In the genomic region with DNA sequence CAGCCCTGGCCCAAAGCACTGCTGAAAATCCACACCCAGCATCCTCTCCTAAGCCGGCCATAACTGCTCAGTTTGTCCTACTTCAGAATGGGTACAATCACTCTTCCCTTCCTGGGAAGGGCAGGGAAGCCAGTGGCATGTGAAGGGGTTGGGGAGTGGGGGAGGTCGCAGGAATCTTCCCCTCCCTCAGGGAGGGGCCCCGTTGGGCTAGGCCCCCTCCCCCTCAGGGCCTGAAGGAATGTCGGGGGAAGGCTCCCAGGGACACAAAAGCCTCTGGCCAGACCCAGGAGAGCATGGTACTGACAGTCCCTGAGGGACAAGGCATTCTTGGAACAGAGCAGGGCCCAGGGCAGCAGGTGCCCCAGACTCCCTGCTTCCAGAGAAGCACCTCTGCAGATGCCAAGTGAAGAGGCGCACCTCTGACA, we compare ENCODE assay signal across 9 cellular contexts. TPM values are rescaled to one million over a fixed set of nuclear protein-coding genes. Genes with fewer than 3 reads are reported as not detected.
DNase-seq lines count a peak whose midpoint lies in the region; ATAC-seq and TF ChIP-seq lines count a peak whose summit lies in the region.
"Had no signal": no experiment of that assay in that cellular context is flagged by ENCODE, and none has a peak within 500 bp of the region (broad histone marks: within the 10 kb centered on the region; RNA-seq: fewer than 3 reads in every experiment).

No MANE protein-coding gene starts in this region.

- H3K4me3 Mint-ChIP-seq in activated CD4-positive, alpha-beta memory T cell treated with anti-CD3 and anti-CD28 coated beads, Interleukin-2, amount 10 ng/mL, durations not matched to agents 7 days and 5 days: peak overlapping the region; percentile 95

- no peak for DNase-seq in activated CD4-positive, alpha-beta memory T cell treated with anti-CD3 and anti-CD28 coated beads, Interleukin-2, amount 10 ng/mL, durations not matched to agents 7 days and 5 days
- DNase-seq in spleen (no peak), testis (no peak)

- intact Hi-C loops in spleen (cut with DNase I; ENCODE audit: low total_unique reads): no loop called here
- intact Hi-C loops in testis (cut with DNase I; ENCODE audit: low total_unique reads): no loop called here

- H3K27ac ChIP-seq in HEK293 (ENCODE audit: extremely low read depth, low read depth, low read length) (no peak overlapping the region), spleen (peak overlapping the region; percentile 92 to 99 (median 98)), testis (peak overlapping the region in 1 of 2 donors; percentile 88)

- 14 to 33% (median 25%) methylated on average over 4 to 5 of the region's 5 CpGs for WGBS in spleen, 5 donors
- 34% methylated on average over 5 of the region's 5 CpGs; no CpG with 5 or more reads in 1 of the 2 donors for WGBS in testis, 2 donors

- H3K9me3 ChIP-seq in HEK293 (ENCODE audit: control insufficient read depth, insufficient read depth, low read depth, low read length) (no peaks in the 10 kb centered on the region), spleen (no peaks in the 10 kb centered on the region), testis (no peaks in the 10 kb centered on the region)

- POLR2A ChIA-PET in HEK293 (lab: Yijun Ruan, JAX): interaction anchor here (0.6 to 2.7 kb wide), 4 partner anchors 8 to 341 kb away, joined by 3 to 34 read pairs (median 12); a partner anchor contains a TSS
- POLR2A ChIA-PET in activated CD4-positive, alpha-beta memory T cell treated with anti-CD3 and anti-CD28 coated beads, Interleukin-2, amount 10 ng/mL, durations not matched to agents 7 days and 5 days (lab: Charles Lee): interaction anchor here (1.0 to 3.3 kb wide), 5 partner anchors 8 to 23 kb away, joined by 4 to 73 read pairs (median 9); a partner anchor contains a TSS

- peaks cover 8% of the 10 kb centered on the region; the same call in 1 of the 2 replicates for H3K4me1 ChIP-seq in HEK293 (ENCODE audit: control insufficient read depth, insufficient read depth, low read length)
- peaks cover 16 to 85% (median 39%) of the 10 kb centered on the region in 6 donors for H3K4me1 ChIP-seq in spleen
- peaks cover 18% of the 10 kb centered on the region for H3K4me1 ChIP-seq in testis

- no peak for ATAC-seq in GM21381 (IDR thresholded peaks at IDR 0.05; ENCODE audit: unreplicated experiment)
- no peak for ATAC-seq in GM19467 (IDR thresholded peaks at IDR 0.05; ENCODE audit: unreplicated experiment)
- ATAC-seq in GM21447 (IDR thresholded peaks at IDR 0.05; ENCODE audit: unreplicated experiment): no peak

- peaks cover 12 to 43% of the 10 kb centered on the region in 2 experiments for H3K36me3 ChIP-seq in HEK293 (ENCODE audit: control insufficient read depth in 2 of 2, insufficient read depth in 1 of 2, low read length in 2 of 2)
- H3K36me3 ChIP-seq in spleen: peaks cover 6 to 41% (median 35%) of the 10 kb centered on the region in 6 donors
- no peaks in the 10 kb centered on the region for H3K36me3 ChIP-seq in testis (ENCODE audit: low read depth, missing control alignments)

- H3K27ac Mint-ChIP-seq in activated CD4-positive, alpha-beta memory T cell treated with anti-CD3 and anti-CD28 coated beads, Interleukin-2, amount 10 ng/mL, durations not matched to agents 7 days and 5 days: peak overlapping the region; percentile 83

- no peaks in the 10 kb centered on the region for H3K27me3 Mint-ChIP-seq in activated CD4-positive, alpha-beta memory T cell treated with anti-CD3 and anti-CD28 coated beads, Interleukin-2, amount 10 ng/mL, durations not matched to agents 7 days and 5 days

- no peaks in the 10 kb centered on the region for H3K9me3 Mint-ChIP-seq in activated CD4-positive, alpha-beta memory T cell treated with anti-CD3 and anti-CD28 coated beads, Interleukin-2, amount 10 ng/mL, durations not matched to agents 7 days and 5 days

- TF ChIP-seq CTCF in HEK293 (tag by site-specific recombination; IDR thresholded peaks at IDR 0.05) (no peak), spleen (IDR thresholded peaks at IDR 0.05 in 8 of 11, conservative IDR thresholded peaks at IDR 0.05 in 3 of 11) (no peak), testis (IDR thresholded peaks at IDR 0.05) (no peak)

- peaks cover 64% of the 10 kb centered on the region for H3K4me1 Mint-ChIP-seq in activated CD4-positive, alpha-beta memory T cell treated with anti-CD3 and anti-CD28 coated beads, Interleukin-2, amount 10 ng/mL, durations not matched to agents 7 days and 5 days

- H3K4me3 ChIP-seq in HEK293 (ENCODE audit: low read depth, low read length) (peak overlapping the region; percentile 51), iPS-11a (ENCODE audit: low read depth, low read length) (peak overlapping the region; percentile 72), spleen (peak overlapping the region; percentile 69 to 96 (median 80)), testis (peak overlapping the region in 1 of 2 donors; percentile 83)

- CTCF ChIA-PET in HEK293 (lab: Yijun Ruan, JAX): no interaction called here
- CTCF ChIA-PET in activated CD4-positive, alpha-beta memory T cell treated with anti-CD3 and anti-CD28 coated beads, Interleukin-2, amount 10 ng/mL, durations not matched to agents 7 days and 5 days (lab: Charles Lee): interaction anchor here (3.5 kb wide), 1 partner anchor 8 kb away, joined by 22 read pairs; a partner anchor contains a TSS

- H3K27me3 ChIP-seq in spleen (replicated peaks in 1 of 7): no peaks in the 10 kb centered on the region
- H3K27me3 ChIP-seq in testis: no peaks in the 10 kb centered on the region

- no peak for TF ChIP-seq POLR2A in spleen (IDR thresholded peaks at IDR 0.05)
- TF ChIP-seq POLR2A in testis (IDR thresholded peaks at IDR 0.05): no peak

- H3K36me3 Mint-ChIP-seq in activated CD4-positive, alpha-beta memory T cell treated with anti-CD3 and anti-CD28 coated beads, Interleukin-2, amount 10 ng/mL, durations not matched to agents 7 days and 5 days (ENCODE audit: low read depth): peaks cover 46% of the 10 kb centered on the region

TF ChIP-seq in HEK293, 187 proteins besides CTCF, POLR2A, EP300 and RAD21 (continues in another document):
- TF ChIP-seq ZNF596 (tag by site-specific recombination; IDR thresholded peaks at IDR 0.05) (no peak), ZNF785 (tag by site-specific recombination; IDR thresholded peaks at IDR 0.05) (no peak)
- TF ChIP-seq, protein P1, sequence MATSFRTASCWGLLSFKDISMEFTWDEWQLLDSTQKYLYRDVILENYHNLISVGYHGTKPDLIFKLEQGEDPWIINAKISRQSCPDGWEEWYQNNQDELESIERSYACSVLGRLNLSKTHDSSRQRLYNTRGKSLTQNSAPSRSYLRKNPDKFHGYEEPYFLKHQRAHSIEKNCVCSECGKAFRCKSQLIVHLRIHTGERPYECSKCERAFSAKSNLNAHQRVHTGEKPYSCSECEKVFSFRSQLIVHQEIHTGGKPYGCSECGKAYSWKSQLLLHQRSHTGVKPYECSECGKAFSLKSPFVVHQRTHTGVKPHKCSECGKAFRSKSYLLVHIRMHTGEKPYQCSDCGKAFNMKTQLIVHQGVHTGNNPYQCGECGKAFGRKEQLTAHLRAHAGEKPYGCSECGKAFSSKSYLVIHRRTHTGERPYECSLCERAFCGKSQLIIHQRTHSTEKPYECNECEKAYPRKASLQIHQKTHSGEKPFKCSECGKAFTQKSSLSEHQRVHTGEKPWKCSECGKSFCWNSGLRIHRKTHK (tag by site-specific recombination; IDR thresholded peaks at IDR 0.05): no peak
- TF ChIP-seq, protein P2, sequence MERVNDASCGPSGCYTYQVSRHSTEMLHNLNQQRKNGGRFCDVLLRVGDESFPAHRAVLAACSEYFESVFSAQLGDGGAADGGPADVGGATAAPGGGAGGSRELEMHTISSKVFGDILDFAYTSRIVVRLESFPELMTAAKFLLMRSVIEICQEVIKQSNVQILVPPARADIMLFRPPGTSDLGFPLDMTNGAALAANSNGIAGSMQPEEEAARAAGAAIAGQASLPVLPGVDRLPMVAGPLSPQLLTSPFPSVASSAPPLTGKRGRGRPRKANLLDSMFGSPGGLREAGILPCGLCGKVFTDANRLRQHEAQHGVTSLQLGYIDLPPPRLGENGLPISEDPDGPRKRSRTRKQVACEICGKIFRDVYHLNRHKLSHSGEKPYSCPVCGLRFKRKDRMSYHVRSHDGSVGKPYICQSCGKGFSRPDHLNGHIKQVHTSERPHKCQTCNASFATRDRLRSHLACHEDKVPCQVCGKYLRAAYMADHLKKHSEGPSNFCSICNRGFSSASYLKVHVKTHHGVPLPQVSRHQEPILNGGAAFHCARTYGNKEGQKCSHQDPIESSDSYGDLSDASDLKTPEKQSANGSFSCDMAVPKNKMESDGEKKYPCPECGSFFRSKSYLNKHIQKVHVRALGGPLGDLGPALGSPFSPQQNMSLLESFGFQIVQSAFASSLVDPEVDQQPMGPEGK (tag by site-specific recombination; IDR thresholded peaks at IDR 0.05): peak; percentile 15; the same call in 1 of the 2 replicates

RNA-seq across cellular contexts. Expression of a gene that starts 1.2 kb away (rescaled TPM):
- total RNA-seq in activated CD4-positive, alpha-beta memory T cell treated with anti-CD3 and anti-CD28 coated beads, Interleukin-2, amount 10 ng/mL, durations not matched to agents 7 days and 5 days: 10 to 100 TPM; 71.8 to 74.1 TPM
- total RNA-seq in spleen (10 to 100 TPM; 42.9 to 78.7 (median 54.1) TPM), testis (10 to 100 TPM; 30.6 to 40.1 TPM)
- polyA plus RNA-seq in spleen (10 to 100 TPM; 38.7 to 55.5 (median 43.2) TPM), testis (ENCODE audit: insufficient read depth, low read depth, low replicate concordance) (51.5 TPM)

RNA-seq across cellular contexts. Expression of a gene that starts 7.8 kb away (rescaled TPM):
- 100 to 1,000 TPM; 130 to 141 TPM for total RNA-seq in activated CD4-positive, alpha-beta memory T cell treated with anti-CD3 and anti-CD28 coated beads, Interleukin-2, amount 10 ng/mL, durations not matched to agents 7 days and 5 days
- total RNA-seq in spleen (10 to 100 TPM in 4 of 7 donors, 1 to 10 TPM in 3; 3.8 to 18.4 (median 12.5) TPM), testis (10 to 100 TPM; 44.7 to 48.6 TPM)
- polyA plus RNA-seq in spleen (10 to 100 TPM in 1 of 3 donors, 1 to 10 TPM in 2; 2.1 to 25.9 (median 7.0) TPM), testis (ENCODE audit: insufficient read depth, low read depth, low replicate concordance) (135 TPM)

RNA-seq across cellular contexts. Expression of a gene that starts 23.0 kb away (rescaled TPM):
- 10 to 100 TPM; 35.6 to 36.9 TPM for total RNA-seq in activated CD4-positive, alpha-beta memory T cell treated with anti-CD3 and anti-CD28 coated beads, Interleukin-2, amount 10 ng/mL, durations not matched to agents 7 days and 5 days
- 10 to 100 TPM; 24.8 to 38.3 (median 30.5) TPM for total RNA-seq in spleen
- 10 to 100 TPM; 18.3 to 23.8 (median 22.3) TPM for polyA plus RNA-seq in spleen
- total RNA-seq in testis: 10 to 100 TPM; 43.2 to 49.4 TPM
- 46.5 TPM for polyA plus RNA-seq in testis (ENCODE audit: insufficient read depth, low read depth, low replicate concordance)

RNA-seq across cellular contexts. Expression of a gene that starts 23.1 kb away (rescaled TPM):
- 10 to 100 TPM; 55.6 to 57.8 TPM for total RNA-seq in activated CD4-positive, alpha-beta memory T cell treated with anti-CD3 and anti-CD28 coated beads, Interleukin-2, amount 10 ng/mL, durations not matched to agents 7 days and 5 days
- total RNA-seq in spleen: 100 to 1,000 TPM in 3 of 7 donors, 10 to 100 TPM in 4; 64.7 to 115 (median 75.7) TPM
- 10 to 100 TPM in 2 of 3 donors, 1 to 10 TPM in 1; 9.4 to 35.6 (median 16.7) TPM for polyA plus RNA-seq in spleen
- 100 to 1,000 TPM in 1 of 2 donors, 10 to 100 TPM in 1; 90.1 to 115 TPM for total RNA-seq in testis
- polyA plus RNA-seq in testis (ENCODE audit: insufficient read depth, low read depth, low replicate concordance): 40.0 TPM

RNA-seq across cellular contexts. Expression of a gene that starts 29.0 kb away (rescaled TPM):
- total RNA-seq in activated CD4-positive, alpha-beta memory T cell treated with anti-CD3 and anti-CD28 coated beads, Interleukin-2, amount 10 ng/mL, durations not matched to agents 7 days and 5 days: not detected
- 1 to 10 TPM in 4 of 7 donors, under 1 TPM in 2, not detected in 1; 0.47 to 2.2 (median 1.3) TPM for total RNA-seq in spleen
- polyA plus RNA-seq in spleen: not detected
- total RNA-seq in testis: under 1 TPM; 0.47 to 0.56 TPM
- polyA plus RNA-seq in testis (ENCODE audit: insufficient read depth, low read depth, low replicate concordance): 0.32 TPM
- total RNA-seq: RPMI7951 had no signal
